Comparison of ENCODE assay signal across 18 cellular contexts in the genomic region with DNA sequence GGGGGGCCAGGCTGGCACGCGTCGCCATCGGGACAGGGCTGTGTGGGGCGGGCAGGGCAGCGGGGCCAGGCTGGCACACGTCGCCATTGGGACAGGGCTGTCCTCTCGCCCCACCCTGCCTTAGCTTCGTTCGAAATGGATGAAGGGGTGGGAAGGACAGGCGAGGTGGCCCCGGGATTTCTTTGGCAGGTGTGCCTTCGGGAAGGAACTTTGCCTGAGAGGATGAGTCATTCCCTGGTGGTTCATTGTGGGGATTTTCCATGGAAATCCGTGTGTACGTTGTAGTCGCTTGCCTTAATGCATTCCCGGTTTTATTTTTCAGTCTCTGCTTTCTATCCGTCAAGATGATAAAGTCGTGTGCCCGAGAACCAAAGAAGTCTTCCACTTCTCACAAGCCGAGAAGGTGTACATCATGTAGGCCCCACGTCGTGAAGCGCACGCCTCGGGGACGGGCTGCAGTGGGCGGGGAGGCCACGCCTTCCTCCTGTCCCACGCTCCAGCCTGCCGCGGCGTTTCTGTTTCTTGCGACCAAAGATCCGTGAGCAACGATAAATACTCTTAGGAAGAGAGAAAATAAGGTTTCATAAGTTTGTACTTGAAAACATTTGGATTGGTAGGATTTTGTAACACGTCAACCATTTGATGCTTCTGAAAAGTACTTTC. TPM values are rescaled to one million over a fixed set of nuclear protein-coding genes. Genes with fewer than 3 reads are reported as not detected.
DNase-seq lines count a peak whose midpoint lies in the region; ATAC-seq and TF ChIP-seq lines count a peak whose summit lies in the region.
"Had no signal": no experiment of that assay in that cellular context is flagged by ENCODE, and none has a peak within 500 bp of the region (broad histone marks: within the 10 kb centered on the region; RNA-seq: fewer than 3 reads in every experiment).

No MANE protein-coding gene starts in this region.

- H3K27ac Mint-ChIP-seq in stimulated activated naive CD8-positive, alpha-beta T cell treated with anti-CD3 and anti-CD28 coated beads, Interleukin-15, Interleukin-2, amounts not matched to agents 100 ng/mL and 50 ng/mL, for 24 hours: peak overlapping the region; percentile 49
- peak overlapping the region; percentile 42 for H3K27ac Mint-ChIP-seq in activated CD4-positive, alpha-beta memory T cell treated with anti-CD3 and anti-CD28 coated beads, Interleukin-2, amount 10 ng/mL, durations not matched to agents 7 days and 5 days
- H3K27ac Mint-ChIP-seq: CD8-positive, alpha-beta T cell; HFFc6 had no signal

- DNase-seq in stimulated activated naive CD8-positive, alpha-beta T cell treated with anti-CD3 and anti-CD28 coated beads, Interleukin-15, Interleukin-2, amounts not matched to agents 100 U/mL and 50 U/mL, for 24 hours: no peak
- DNase-seq in activated CD4-positive, alpha-beta memory T cell treated with anti-CD3 and anti-CD28 coated beads, Interleukin-2, amount 10 ng/mL, durations not matched to agents 7 days and 5 days: no peak
- DNase-seq in NCI-H1436 (lab: John Stamatoyannopoulos, UW) (no peak), left ventricle myocardium inferior (no peak)
- DNase-seq: ACHN; CD8-positive, alpha-beta T cell; GF-D8; HFFc6; KG1; NCI-H1105; NCI-H187; NCI-H446; NCI-H774; Peyer's patch; SHP77 treated with DMSO at 0.1 percent for 48 hours had no signal

- H3K27ac ChIP-seq in left ventricle myocardium inferior (replicated peaks): no peak overlapping the region

- POLR2A ChIA-PET in activated CD4-positive, alpha-beta memory T cell treated with anti-CD3 and anti-CD28 coated beads, Interleukin-2, amount 10 ng/mL, durations not matched to agents 7 days and 5 days (lab: Charles Lee): interaction anchor here (2.0 kb wide), 1 partner anchor 9 kb away, joined by 5 read pairs; no protein-coding TSS in a partner anchor

- TF ChIP-seq CTCF in left ventricle myocardium inferior (IDR thresholded peaks at IDR 0.05; ENCODE audit: borderline replicate concordance): no peak

- peaks cover 57% of the 10 kb centered on the region for H3K36me3 Mint-ChIP-seq in stimulated activated naive CD8-positive, alpha-beta T cell treated with anti-CD3 and anti-CD28 coated beads, Interleukin-15, Interleukin-2, amounts not matched to agents 100 ng/mL and 50 ng/mL, for 24 hours (ENCODE audit: low read depth)
- H3K36me3 Mint-ChIP-seq in activated CD4-positive, alpha-beta memory T cell treated with anti-CD3 and anti-CD28 coated beads, Interleukin-2, amount 10 ng/mL, durations not matched to agents 7 days and 5 days (ENCODE audit: low read depth): peaks cover 64% of the 10 kb centered on the region

- peaks cover 41% of the 10 kb centered on the region for H3K4me1 Mint-ChIP-seq in stimulated activated naive CD8-positive, alpha-beta T cell treated with anti-CD3 and anti-CD28 coated beads, Interleukin-15, Interleukin-2, amounts not matched to agents 100 ng/mL and 50 ng/mL, for 24 hours (ENCODE audit: low read depth)
- peaks cover 33% of the 10 kb centered on the region for H3K4me1 Mint-ChIP-seq in activated CD4-positive, alpha-beta memory T cell treated with anti-CD3 and anti-CD28 coated beads, Interleukin-2, amount 10 ng/mL, durations not matched to agents 7 days and 5 days

- ATAC-seq in stimulated activated naive CD8-positive, alpha-beta T cell treated with anti-CD3 and anti-CD28 coated beads, Interleukin-15, Interleukin-2, amounts not matched to agents 100 U/mL and 50 U/mL, for 24 hours: no peak
- ATAC-seq in esophagus mucosa (peak; percentile 2), GM18517 (IDR thresholded peaks at IDR 0.05; ENCODE audit: unreplicated experiment) (no peak)
- ATAC-seq: CD8-positive, alpha-beta T cell had no signal

- H3K27me3 Mint-ChIP-seq in stimulated activated naive CD8-positive, alpha-beta T cell treated with anti-CD3 and anti-CD28 coated beads, Interleukin-15, Interleukin-2, amounts not matched to agents 100 ng/mL and 50 ng/mL, for 24 hours: no peaks in the 10 kb centered on the region
- no peaks in the 10 kb centered on the region for H3K27me3 Mint-ChIP-seq in activated CD4-positive, alpha-beta memory T cell treated with anti-CD3 and anti-CD28 coated beads, Interleukin-2, amount 10 ng/mL, durations not matched to agents 7 days and 5 days

- CTCF ChIA-PET in activated CD4-positive, alpha-beta memory T cell treated with anti-CD3 and anti-CD28 coated beads, Interleukin-2, amount 10 ng/mL, durations not matched to agents 7 days and 5 days (lab: Charles Lee): no interaction called here

- no peak overlapping the region for H3K4me3 ChIP-seq in left ventricle myocardium inferior
- H3K4me3 ChIP-seq: Peyer's patch had no signal

- peaks cover 7% of the 10 kb centered on the region for H3K4me1 ChIP-seq in left ventricle myocardium inferior
- H3K4me1 ChIP-seq: Peyer's patch had no signal

- no peaks in the 10 kb centered on the region for H3K9me3 ChIP-seq in left ventricle myocardium inferior (replicated peaks)
- H3K9me3 ChIP-seq: Peyer's patch had no signal

- peaks cover 66% of the 10 kb centered on the region for H3K36me3 ChIP-seq in left ventricle myocardium inferior

- H3K4me3 Mint-ChIP-seq in stimulated activated naive CD8-positive, alpha-beta T cell treated with anti-CD3 and anti-CD28 coated beads, Interleukin-15, Interleukin-2, amounts not matched to agents 100 ng/mL and 50 ng/mL, for 24 hours: no peak overlapping the region
- H3K4me3 Mint-ChIP-seq in activated CD4-positive, alpha-beta memory T cell treated with anti-CD3 and anti-CD28 coated beads, Interleukin-2, amount 10 ng/mL, durations not matched to agents 7 days and 5 days: no peak overlapping the region
- H3K4me3 Mint-ChIP-seq: CD8-positive, alpha-beta T cell; HFFc6 had no signal

- no peaks in the 10 kb centered on the region for H3K27me3 ChIP-seq in left ventricle myocardium inferior (ENCODE audit: low read depth)
- H3K27me3 ChIP-seq: Peyer's patch had no signal

- no peaks in the 10 kb centered on the region for H3K9me3 Mint-ChIP-seq in stimulated activated naive CD8-positive, alpha-beta T cell treated with anti-CD3 and anti-CD28 coated beads, Interleukin-15, Interleukin-2, amounts not matched to agents 100 ng/mL and 50 ng/mL, for 24 hours
- peaks cover 3% of the 10 kb centered on the region for H3K9me3 Mint-ChIP-seq in activated CD4-positive, alpha-beta memory T cell treated with anti-CD3 and anti-CD28 coated beads, Interleukin-2, amount 10 ng/mL, durations not matched to agents 7 days and 5 days
- H3K9me3 Mint-ChIP-seq: CD8-positive, alpha-beta T cell had no signal

- intact Hi-C loops in left ventricle myocardium inferior (cut with micrococcal nuclease): no loop called here

RNA-seq across cellular contexts. Expression of a gene that starts 8.1 kb away (rescaled TPM):
- total RNA-seq in activated CD4-positive, alpha-beta memory T cell treated with anti-CD3 and anti-CD28 coated beads, Interleukin-2, amount 10 ng/mL, durations not matched to agents 7 days and 5 days: 10 to 100 TPM; 22.2 to 22.3 TPM
- total RNA-seq in esophagus mucosa (11.0 TPM), left ventricle myocardium inferior (5.9 TPM)

RNA-seq across cellular contexts. Expression of a gene that starts 49.2 kb away (rescaled TPM):
- total RNA-seq in activated CD4-positive, alpha-beta memory T cell treated with anti-CD3 and anti-CD28 coated beads, Interleukin-2, amount 10 ng/mL, durations not matched to agents 7 days and 5 days: 10 to 100 TPM; 61.6 to 64.1 TPM
- 59.4 TPM for total RNA-seq in esophagus mucosa
- total RNA-seq in left ventricle myocardium inferior: 49.5 TPM
